In the genomic region with DNA sequence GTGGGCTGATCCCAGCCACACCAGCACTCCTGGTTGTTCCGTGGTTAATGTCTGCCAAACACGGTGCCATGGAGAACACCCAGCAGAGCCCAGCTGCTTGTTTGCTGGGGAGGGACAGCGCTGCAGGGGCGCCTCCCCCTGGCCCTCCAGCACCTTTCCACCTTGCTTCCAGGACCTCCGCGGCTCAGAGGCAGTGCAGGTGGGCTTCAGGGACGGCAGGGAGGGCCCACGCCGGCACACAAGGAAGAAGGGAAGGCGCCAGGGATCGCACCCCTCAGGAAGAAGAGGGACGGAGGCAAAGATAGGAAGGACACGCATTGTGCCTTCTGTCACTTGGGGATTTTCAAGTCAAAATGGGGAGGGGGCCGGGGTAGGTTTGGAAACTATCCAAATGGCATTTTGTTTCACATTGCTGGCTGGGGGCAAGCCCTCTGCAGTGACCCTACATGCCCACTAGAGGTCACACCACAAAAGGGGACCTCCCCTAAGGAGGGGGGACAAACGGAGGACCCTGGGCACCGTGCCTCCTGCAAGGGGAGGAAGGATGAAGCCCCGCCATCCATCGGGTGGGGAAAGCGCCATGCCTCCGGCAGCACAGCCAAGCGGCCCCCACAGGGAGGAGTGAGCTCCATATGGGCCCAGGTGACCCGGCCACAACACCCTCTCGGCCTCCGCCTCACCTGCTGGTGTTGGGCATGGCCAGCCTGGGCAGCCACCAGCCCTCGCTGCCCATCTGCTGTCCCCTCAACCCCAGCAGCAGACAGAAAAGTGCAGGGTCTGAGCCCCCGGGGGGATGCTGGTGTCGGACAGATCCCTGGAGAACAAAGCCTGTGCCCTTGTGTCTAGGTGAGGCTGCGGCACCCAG, we compare ENCODE assay signal across 9 cellular contexts. TPM values are rescaled to one million over a fixed set of nuclear protein-coding genes. Genes with fewer than 3 reads are reported as not detected.
A peak's percentile ranks its signal among the peaks of the same experiment; 100 is the strongest.
DNase-seq lines count a peak whose midpoint lies in the region; ATAC-seq, FAIRE-seq and TF ChIP-seq lines count a peak whose summit lies in the region.
"Had no signal": no experiment of that assay in that cellular context is flagged by ENCODE, and none has a peak within 500 bp of the region (broad histone marks: within the 10 kb centered on the region; RNA-seq: fewer than 3 reads in every experiment).

No MANE protein-coding gene starts in this region.

- no peaks in the 10 kb centered on the region for H3K9me3 Mint-ChIP-seq in naive thymus-derived CD8-positive, alpha-beta T cell

- H3K36me3 ChIP-seq in upper lobe of left lung: peaks cover 0 to 15% (median 9%) of the 10 kb centered on the region in 4 donors

- no peaks in the 10 kb centered on the region for H3K27me3 ChIP-seq in upper lobe of left lung

- TF ChIP-seq POLR2A in upper lobe of left lung (IDR thresholded peaks at IDR 0.05): no peak

- H3K9me3 ChIP-seq in upper lobe of left lung: no peaks in the 10 kb centered on the region

- peaks cover 0 to 6% (median 0%) of the 10 kb centered on the region in 3 donors for H3K36me3 Mint-ChIP-seq in naive thymus-derived CD8-positive, alpha-beta T cell

- H3K4me3 Mint-ChIP-seq in naive thymus-derived CD8-positive, alpha-beta T cell: no peak overlapping the region

- TF ChIP-seq CTCF in D721Med (IDR thresholded peaks at IDR 0.05; ENCODE audit: insufficient read depth, missing control alignments) (peak; percentile 68), upper lobe of left lung (IDR thresholded peaks at IDR 0.05) (peak; percentile 67 to 85 (median 80))

- peak overlapping the region in 1 of 10 donors; percentile 29 for H3K27ac Mint-ChIP-seq in naive thymus-derived CD8-positive, alpha-beta T cell

- POLR2A ChIA-PET in naive thymus-derived CD8-positive, alpha-beta T cell (lab: Charles Lee): interaction anchor here (1.6 to 2.0 kb wide), 2 partner anchors 11 to 59 kb away, joined by 3 to 9 read pairs; partner anchors contain the start of gene FBXO31

- H3K4me1 Mint-ChIP-seq in naive thymus-derived CD8-positive, alpha-beta T cell: peaks cover 6 to 10% (median 9%) of the 10 kb centered on the region in 4 donors

- TF ChIP-seq EP300 in upper lobe of left lung (IDR thresholded peaks at IDR 0.05): no peak

- H3K27me3 Mint-ChIP-seq in naive thymus-derived CD8-positive, alpha-beta T cell: no peaks in the 10 kb centered on the region

- no peak overlapping the region for H3K27ac ChIP-seq in upper lobe of left lung
- H3K27ac ChIP-seq: SK-N-MC had no signal

- peak; percentile 46 for DNase-seq in D721Med (ENCODE audit: insufficient read length, low spot score)
- peak; percentile 39 for DNase-seq in Jurkat, Clone E6-1 (ENCODE audit: low read depth, low spot score)
- peak; percentile 12 to 13 for DNase-seq in activated CD4-positive, alpha-beta T cell treated with anti-CD3 and anti-CD28 coated beads, Interleukin-2, amount 50 U/mL, for 24 hours (ENCODE audit: low read depth in 1 of 2, low spot score in 1 of 2)
- peak; percentile 84 for DNase-seq in epidermal melanocyte (ENCODE audit: insufficient read length, low spot score)
- peak in 9 of 10 donors; percentile 14 to 78 (median 44) for DNase-seq in naive thymus-derived CD8-positive, alpha-beta T cell
- DNase-seq in upper lobe of left lung: peak in 1 of 2 donors; percentile 75

- FAIRE-seq in D721Med (lab: Jason Lieb, UNC): no peak

- no peak overlapping the region for H3K4me3 ChIP-seq in Jurkat, Clone E6-1 (ENCODE audit: low read length)
- H3K4me3 ChIP-seq in upper lobe of left lung: no peak overlapping the region
- H3K4me3 ChIP-seq: SK-N-MC had no signal

- H3K4me1 ChIP-seq in upper lobe of left lung: peaks cover 0 to 9% (median 7%) of the 10 kb centered on the region in 4 donors

- WGBS in upper lobe of left lung, 2 donors: 43 to 54% methylated on average over 14 to 28 of the region's 28 CpGs

- peak; percentile 83 to 87 for ATAC-seq in naive thymus-derived CD8-positive, alpha-beta T cell
- ATAC-seq in upper lobe of left lung (ENCODE audit: low FRiP score in 2 of 2): peak; percentile 58 to 64
- no peak for ATAC-seq in HG03571 (IDR thresholded peaks at IDR 0.05; ENCODE audit: unreplicated experiment)
- ATAC-seq in HG02981 (IDR thresholded peaks at IDR 0.05; ENCODE audit: unreplicated experiment): no peak

RNA-seq across cellular contexts. Expression of gene C16orf95, which starts 7.5 kb away (rescaled TPM):
- polyA plus RNA-seq in Jurkat, Clone E6-1 (2012; ENCODE audit: insufficient read depth, insufficient read length): 28.3 TPM
- total RNA-seq in naive thymus-derived CD8-positive, alpha-beta T cell: 1 to 10 TPM; 2.3 to 2.6 TPM
- 1 to 10 TPM; 1.5 to 4.9 (median 3.2) TPM for polyA plus RNA-seq in naive thymus-derived CD8-positive, alpha-beta T cell
- total RNA-seq in upper lobe of left lung: 1 to 10 TPM; 1.8 to 9.4 (median 3.4) TPM

RNA-seq across cellular contexts. Expression of gene FBXO31, which starts 58.9 kb away (rescaled TPM):
- 21.9 TPM for polyA plus RNA-seq in Jurkat, Clone E6-1 (2012; ENCODE audit: insufficient read depth, insufficient read length)
- 10 to 100 TPM; 45.8 to 52.7 TPM for total RNA-seq in naive thymus-derived CD8-positive, alpha-beta T cell
- polyA plus RNA-seq in naive thymus-derived CD8-positive, alpha-beta T cell: 10 to 100 TPM; 15.4 to 36.4 (median 23.3) TPM
- total RNA-seq in upper lobe of left lung: 100 to 1,000 TPM in 1 of 6 donors, 10 to 100 TPM in 5; 15.9 to 103 (median 31.4) TPM

Comparison
In these comparisons a context has a peak if more than half of its experiments do, and no peak if none do; other contexts are left out.
1. ATAC-seq: peak in naive thymus-derived CD8-positive, alpha-beta T cell (2 of 2) and upper lobe of left lung (2 of 2); none in HG03571 (single experiment) and HG02981 (single experiment).